ENCODE assay signal across 27 cellular contexts in the genomic region with DNA sequence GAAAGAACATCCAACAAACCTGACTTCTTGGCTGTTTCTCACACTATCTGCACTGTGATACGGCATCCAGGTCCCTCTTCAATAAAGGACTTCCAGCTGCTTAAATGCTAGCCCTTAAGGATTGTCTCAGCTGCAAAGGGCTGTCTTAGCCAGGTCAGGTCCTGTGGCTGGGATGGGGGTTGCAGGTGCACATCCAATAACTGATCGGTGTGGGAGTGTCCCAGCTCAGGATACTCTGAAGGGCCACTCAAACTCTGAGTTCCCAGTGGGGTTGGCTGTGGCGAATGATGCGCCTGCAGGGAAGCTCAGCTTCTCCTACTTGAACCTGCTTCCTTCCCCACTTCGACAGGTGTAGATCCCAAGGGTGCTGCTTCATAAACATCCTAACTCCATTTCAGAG.
"Had no signal": no experiment of that assay in that cellular context is flagged by ENCODE, and none has a peak within 500 bp of the region (broad histone marks: within the 10 kb centered on the region; RNA-seq: fewer than 3 reads in every experiment).

No MANE protein-coding gene starts in this region.

- H3K27me3 ChIP-seq: heart left ventricle, left lung, pancreas, right lobe of liver, suprapubic skin, tibial artery, vagina had no signal

- H3K4me3 ChIP-seq: heart left ventricle, left lung, lung, mucosa of descending colon, pancreas, prostate gland, right lobe of liver, skin epidermis, suprapubic skin, thoracic aorta, tibial artery, vagina had no signal

- H3K36me3 ChIP-seq: left lung, pancreas, prostate gland, right lobe of liver, vagina had no signal

- H3K4me1 ChIP-seq: left lung, pancreas, prostate gland, right lobe of liver, suprapubic skin, tibial artery, vagina had no signal

- H3K27ac ChIP-seq: heart left ventricle, left lung, pancreas, prostate gland, right lobe of liver, skin epidermis, suprapubic skin, thoracic aorta, tibial artery, vagina had no signal

- ATAC-seq: left colon; left lung; mucosa of descending colon; naive thymus-derived CD4-positive, alpha-beta T cell; natural killer cell treated with Interleukin-12 subunit alpha and Interleukin-12 subunit beta and Interleukin-15 and Interleukin-18, amount 100 ng/mL, for 72 hours; right lobe of liver had no signal

- H3K9me3 ChIP-seq: heart left ventricle, left lung, mucosa of descending colon, pancreas, prostate gland, right lobe of liver, suprapubic skin, thoracic aorta, tibial artery, vagina had no signal

- DNase-seq: heart left ventricle; hypothalamus; immature natural killer cell; kidney; left colon; left lung; mesendoderm; midbrain; mucosa of descending colon; naive thymus-derived CD4-positive, alpha-beta T cell; pancreas; posterior cingulate gyrus; retina; right lobe of liver; stimulated activated CD4-positive, alpha-beta T cell treated with anti-CD3 and anti-CD28 coated beads, Interleukin-12 subunit alpha, Interleukin-12 subunit beta, amount 100 ng/mL, for 4 hours; stimulated activated CD4-positive, alpha-beta T cell treated with anti-CD3 and anti-CD28 coated beads, Interleukin-15, amount 100 ng/mL, for 24 hours; stimulated activated CD4-positive, alpha-beta T cell treated with anti-CD3 and anti-CD28 coated beads, Interleukin-2, amount 100 ng/mL, for 24 hours; stimulated activated CD4-positive, alpha-beta T cell treated with anti-CD3 and anti-CD28 coated beads, Interleukin-4, amount 100 ng/mL, for 1 hour; stimulated activated naive B cell treated with anti-CD40 and anti-IgM and Interleukin-4, amounts not matched to agents 10 μg/mL and 1 μg/mL and 100 μg/mL, for 72 hours; tibial artery had no signal
